In the genomic region with DNA sequence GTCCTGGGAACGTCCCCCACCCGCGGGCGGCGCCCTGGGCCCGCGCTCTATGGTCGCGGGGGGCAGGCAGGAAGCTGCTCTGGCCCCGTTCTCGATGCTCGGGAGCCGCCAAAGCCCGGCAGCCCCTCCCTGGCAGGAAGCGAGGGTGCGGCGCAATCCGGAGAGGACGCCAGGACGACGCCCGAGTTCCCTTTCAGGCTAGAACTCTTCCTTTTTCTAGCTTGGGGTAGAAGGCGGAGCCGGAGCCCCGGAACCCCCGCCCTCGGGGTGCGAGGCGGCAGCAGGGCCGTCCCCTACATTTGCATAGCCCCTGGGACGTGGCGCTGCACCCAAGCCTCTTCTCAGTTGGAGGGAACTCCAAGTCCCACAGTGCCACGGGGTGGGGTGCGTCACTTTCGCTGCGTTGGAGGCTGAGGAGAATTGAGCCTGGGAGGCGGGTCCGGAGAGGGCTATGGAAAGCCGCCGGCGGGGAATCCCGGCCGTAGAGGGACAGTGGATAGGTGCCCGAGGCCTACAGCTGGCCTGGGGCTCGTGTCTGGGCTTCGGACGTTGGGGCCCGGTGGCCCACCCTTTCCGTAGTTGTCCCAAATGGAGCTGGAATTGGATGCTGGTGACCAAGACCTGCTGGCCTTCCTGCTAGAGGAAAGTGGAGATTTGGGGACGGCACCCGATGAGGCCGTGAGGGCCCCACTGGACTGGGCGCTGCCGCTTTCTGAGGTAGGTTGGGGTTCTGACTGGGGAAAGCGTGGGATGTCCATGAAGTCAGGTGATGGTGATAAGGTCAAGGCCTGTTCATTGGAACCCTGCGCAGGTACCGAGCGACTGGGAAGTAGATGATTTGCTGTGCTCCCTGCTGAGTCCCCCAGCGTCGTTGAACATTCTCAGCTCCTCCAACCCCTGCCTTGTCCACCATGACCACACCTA, we compare ENCODE assay signal across 8 cellular contexts.
DNase-seq lines count a peak whose midpoint lies in the region; ATAC-seq lines count a peak whose summit lies in the region.

A gene with protein sequence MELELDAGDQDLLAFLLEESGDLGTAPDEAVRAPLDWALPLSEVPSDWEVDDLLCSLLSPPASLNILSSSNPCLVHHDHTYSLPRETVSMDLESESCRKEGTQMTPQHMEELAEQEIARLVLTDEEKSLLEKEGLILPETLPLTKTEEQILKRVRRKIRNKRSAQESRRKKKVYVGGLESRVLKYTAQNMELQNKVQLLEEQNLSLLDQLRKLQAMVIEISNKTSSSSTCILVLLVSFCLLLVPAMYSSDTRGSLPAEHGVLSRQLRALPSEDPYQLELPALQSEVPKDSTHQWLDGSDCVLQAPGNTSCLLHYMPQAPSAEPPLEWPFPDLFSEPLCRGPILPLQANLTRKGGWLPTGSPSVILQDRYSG (plus strand): TSS at position 482 of the 924 bp plus-strand sequence. CDS start 107 bp downstream, at position 589.
A gene with protein sequence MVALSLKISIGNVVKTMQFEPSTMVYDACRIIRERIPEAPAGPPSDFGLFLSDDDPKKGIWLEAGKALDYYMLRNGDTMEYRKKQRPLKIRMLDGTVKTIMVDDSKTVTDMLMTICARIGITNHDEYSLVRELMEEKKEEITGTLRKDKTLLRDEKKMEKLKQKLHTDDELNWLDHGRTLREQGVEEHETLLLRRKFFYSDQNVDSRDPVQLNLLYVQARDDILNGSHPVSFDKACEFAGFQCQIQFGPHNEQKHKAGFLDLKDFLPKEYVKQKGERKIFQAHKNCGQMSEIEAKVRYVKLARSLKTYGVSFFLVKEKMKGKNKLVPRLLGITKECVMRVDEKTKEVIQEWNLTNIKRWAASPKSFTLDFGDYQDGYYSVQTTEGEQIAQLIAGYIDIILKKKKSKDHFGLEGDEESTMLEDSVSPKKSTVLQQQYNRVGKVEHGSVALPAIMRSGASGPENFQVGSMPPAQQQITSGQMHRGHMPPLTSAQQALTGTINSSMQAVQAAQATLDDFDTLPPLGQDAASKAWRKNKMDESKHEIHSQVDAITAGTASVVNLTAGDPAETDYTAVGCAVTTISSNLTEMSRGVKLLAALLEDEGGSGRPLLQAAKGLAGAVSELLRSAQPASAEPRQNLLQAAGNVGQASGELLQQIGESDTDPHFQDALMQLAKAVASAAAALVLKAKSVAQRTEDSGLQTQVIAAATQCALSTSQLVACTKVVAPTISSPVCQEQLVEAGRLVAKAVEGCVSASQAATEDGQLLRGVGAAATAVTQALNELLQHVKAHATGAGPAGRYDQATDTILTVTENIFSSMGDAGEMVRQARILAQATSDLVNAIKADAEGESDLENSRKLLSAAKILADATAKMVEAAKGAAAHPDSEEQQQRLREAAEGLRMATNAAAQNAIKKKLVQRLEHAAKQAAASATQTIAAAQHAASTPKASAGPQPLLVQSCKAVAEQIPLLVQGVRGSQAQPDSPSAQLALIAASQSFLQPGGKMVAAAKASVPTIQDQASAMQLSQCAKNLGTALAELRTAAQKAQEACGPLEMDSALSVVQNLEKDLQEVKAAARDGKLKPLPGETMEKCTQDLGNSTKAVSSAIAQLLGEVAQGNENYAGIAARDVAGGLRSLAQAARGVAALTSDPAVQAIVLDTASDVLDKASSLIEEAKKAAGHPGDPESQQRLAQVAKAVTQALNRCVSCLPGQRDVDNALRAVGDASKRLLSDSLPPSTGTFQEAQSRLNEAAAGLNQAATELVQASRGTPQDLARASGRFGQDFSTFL (N-terminal part only) (minus strand): TSS at position 11 of the 924 bp plus-strand sequence. CDS start 6,501 bp downstream, outside the sequence.

- DNase-seq in AML-193 (lab: John Stamatoyannopoulos, UW) (peak; percentile 96 to 98), NCI-H446 treated with DMSO at 0.1 percent for 48 hours (lab: John Stamatoyannopoulos, UW) (peak; percentile 98), cerebellar cortex (ENCODE audit: low spot score) (peak; percentile 98), islet precursor cell (peak; percentile 99)
- peak; percentile 94 to 97 for DNase-seq in stimulated activated CD4-positive, alpha-beta T cell treated with anti-CD3 and anti-CD28 coated beads, Interleukin-15, amount 100 ng/mL, for 1 hour (ENCODE audit: low read depth in 1 of 2, low spot score in 1 of 2)

- ATAC-seq in GM19043 (IDR thresholded peaks at IDR 0.05; ENCODE audit: low read depth, unreplicated experiment) (peak; percentile 75), HG03378 (IDR thresholded peaks at IDR 0.05; ENCODE audit: unreplicated experiment) (peak; percentile 75)
- peak; percentile 91 to 92 for ATAC-seq in activated CD4-positive, CD25-positive, alpha-beta regulatory T cell treated with anti-CD3 and anti-CD28 coated beads, Interleukin-2, amount 50 U/mL, for 24 hours

Comparison
In these comparisons a context has a peak if more than half of its experiments do, and no peak if none do; other contexts are left out.
1. Peak in every context shown above with its lines: DNase-seq and ATAC-seq.